Comparison of ENCODE assay signal across 8 cellular contexts in the genomic region with DNA sequence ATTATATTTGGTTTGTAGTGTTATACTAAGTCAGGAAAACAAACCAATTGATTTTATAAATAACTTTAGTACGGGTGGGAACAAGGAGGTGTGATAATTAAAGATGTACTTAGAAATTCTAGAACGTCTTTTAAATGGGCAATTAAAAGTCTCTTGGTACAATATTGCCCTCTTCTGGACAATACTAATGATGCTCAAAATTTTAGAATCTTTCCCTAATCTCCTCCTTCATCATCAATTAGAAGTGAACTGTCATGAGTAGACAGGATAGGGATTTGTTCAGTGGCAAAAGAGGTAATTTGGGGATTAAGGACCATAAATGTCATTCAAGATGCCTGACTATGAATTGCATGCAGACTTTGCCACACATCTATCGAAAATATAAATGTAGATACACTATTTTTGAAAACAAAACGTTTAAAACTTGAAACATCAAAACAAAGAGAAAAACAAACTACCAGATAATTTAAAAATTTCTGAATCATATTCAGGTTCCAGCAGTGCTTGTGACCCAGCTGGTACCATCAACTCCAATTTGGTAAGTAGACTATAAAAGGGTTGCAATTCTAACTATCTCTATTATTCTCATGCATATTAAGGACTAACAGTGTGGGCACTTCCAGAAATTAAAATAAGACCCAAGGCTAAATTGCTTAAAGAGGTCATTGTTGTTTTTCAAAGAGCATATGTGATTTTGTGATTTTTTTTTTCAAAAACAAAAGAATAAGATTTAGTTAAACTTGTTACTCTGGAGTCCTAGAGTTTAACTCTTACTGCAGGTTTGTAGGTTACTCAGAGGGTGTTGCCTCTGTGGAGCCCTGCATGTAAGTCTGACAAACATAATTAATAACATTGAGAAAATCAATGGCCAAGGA.
DNase-seq lines count a peak whose midpoint lies in the region; ATAC-seq, FAIRE-seq and TF ChIP-seq lines count a peak whose summit lies in the region.

No MANE protein-coding gene starts in this region.

- no peak for ATAC-seq in GM19035 (IDR thresholded peaks at IDR 0.05; ENCODE audit: unreplicated experiment)
- no peak for ATAC-seq in GM21825 (IDR thresholded peaks at IDR 0.05; ENCODE audit: unreplicated experiment)

- TF ChIP-seq CTCF in coronary artery (IDR thresholded peaks at IDR 0.05), result peak; percentile 40
- TF ChIP-seq CTCF in neural progenitor cell (IDR thresholded peaks at IDR 0.05), result peak; percentile 69

- H4K20me1 ChIP-seq in neural progenitor cell (ENCODE audit: low read depth), result no peaks in the 10 kb centered on the region

- H3K36me3 Mint-ChIP-seq in neural progenitor cell, result no peaks in the 10 kb centered on the region

- H2AFZ ChIP-seq in neural progenitor cell (replicated peaks), result no peak overlapping the region

- no peak overlapping the region for H3K4me3 Mint-ChIP-seq in neural progenitor cell

- FAIRE-seq in A204.1 (lab: Jason Lieb, UNC) (peak; percentile 88), GM18507 (lab: Jason Lieb, UNC) (peak; percentile 76)

- H3K27ac ChIP-seq in coronary artery (no peak overlapping the region), neural progenitor cell (no peak overlapping the region)

- H3K9ac ChIP-seq in neural progenitor cell, result no peak overlapping the region

- no peaks in the 10 kb centered on the region for H3K27me3 ChIP-seq in neural progenitor cell

- no peak overlapping the region for H3K4me2 ChIP-seq in neural progenitor cell

- H3K4me3 ChIP-seq in coronary artery (no peak overlapping the region), neural progenitor cell (no peak overlapping the region)

- H3K79me2 ChIP-seq in neural progenitor cell (ENCODE audit: low read depth), result no peaks in the 10 kb centered on the region

- no peak for DNase-seq in GM18507 (ENCODE audit: extremely low spot score, insufficient read length, low read depth)
- peak; percentile 76 for DNase-seq in NCI-H82 (lab: John Stamatoyannopoulos, UW)
- DNase-seq in coronary artery (ENCODE audit: low spot score), result no peak
- DNase-seq in neural progenitor cell (ENCODE audit: low spot score), result no peak
- DNase-seq in stimulated activated CD4-positive, alpha-beta T cell treated with anti-CD3 and anti-CD28 coated beads, Interleukin-2, amount 100 ng/mL, for 48 hours, result no peak

- no peaks in the 10 kb centered on the region for H3K9me3 ChIP-seq in neural progenitor cell (ENCODE audit: low read depth)

- no peaks in the 10 kb centered on the region for H3K4me1 Mint-ChIP-seq in neural progenitor cell

- peaks cover 6% of the 10 kb centered on the region for H3K27me3 Mint-ChIP-seq in neural progenitor cell (ENCODE audit: insufficient read depth, low read depth)

- H3K27ac Mint-ChIP-seq in neural progenitor cell, result no peak overlapping the region

- no peaks in the 10 kb centered on the region for H3K9me3 Mint-ChIP-seq in neural progenitor cell

- H3K36me3 ChIP-seq in neural progenitor cell, result no peaks in the 10 kb centered on the region

- H3K4me1 ChIP-seq in neural progenitor cell, result no peaks in the 10 kb centered on the region

- no peaks in the 10 kb centered on the region for H3F3A ChIP-seq in neural progenitor cell (ENCODE audit: low read depth)
